20 cellular contexts compared by ENCODE assay signal in genomic region chr5:177024559-177024958, GRCh38. TPM values are rescaled to one million over a fixed set of nuclear protein-coding genes. Genes with fewer than 3 reads are reported as not detected.
DNase-seq lines count a peak whose midpoint lies in the region; ATAC-seq and TF ChIP-seq lines count a peak whose summit lies in the region.
"Had no signal": no experiment of that assay in that cellular context is flagged by ENCODE, and none has a peak within 500 bp of the region (broad histone marks: within the 10 kb centered on the region; RNA-seq: fewer than 3 reads in every experiment).

No MANE protein-coding gene starts in this region.

- H3K4me3 Mint-ChIP-seq in activated T-cell treated with anti-CD3 and anti-CD28 coated beads, Interleukin-2, amount 50 U/mL, for 4 hours, result peak overlapping the region; percentile 1
- H3K4me3 Mint-ChIP-seq in effector memory CD8-positive, alpha-beta T cell, result peak overlapping the region in 1 of 2 donors; percentile 4

- WGBS in sigmoid colon, 2 donors, result 96 to 97% methylated on average over 1 of the region's 1 CpG

- H3K9me3 ChIP-seq in SK-N-MC (ENCODE audit: low read depth, low read length), result no peaks in the 10 kb centered on the region
- no peaks in the 10 kb centered on the region for H3K9me3 ChIP-seq in sigmoid colon
- H3K9me3 ChIP-seq: lower lobe of right lung, MG63, upper lobe of left lung had no signal

- no peak for TF ChIP-seq EP300 in sigmoid colon (IDR thresholded peaks at IDR 0.05)

- peaks cover 33% of the 10 kb centered on the region for H3K4me1 Mint-ChIP-seq in activated T-cell treated with anti-CD3 and anti-CD28 coated beads, Interleukin-2, amount 50 U/mL, for 4 hours (ENCODE audit: low read depth)
- H3K4me1 Mint-ChIP-seq in effector memory CD8-positive, alpha-beta T cell (ENCODE audit: low read depth in 2 of 2), result peaks cover 26 to 36% of the 10 kb centered on the region in 2 donors

- peak overlapping the region; percentile 27; the same call in 1 of the 2 replicates for H3K27ac ChIP-seq in SK-N-MC
- peak overlapping the region in 3 of 4 donors; percentile 33 to 34 (median 33) for H3K27ac ChIP-seq in sigmoid colon
- H3K27ac ChIP-seq: foreskin keratinocyte, lower lobe of right lung, upper lobe of left lung had no signal

- peaks cover 0 to 36% (median 25%) of the 10 kb centered on the region in 4 donors for H3K4me1 ChIP-seq in sigmoid colon
- H3K4me1 ChIP-seq: foreskin keratinocyte had no signal

- H3K9ac ChIP-seq in SK-N-MC (ENCODE audit: insufficient read length), result no peak overlapping the region

- intact Hi-C loops in sigmoid colon (cut with DNase I), result loop anchor here (10.0 kb wide), 1 partner anchor 490 kb away; the partner anchor contains the start of gene RNF44

- no peak for TF ChIP-seq POLR2A in sigmoid colon (IDR thresholded peaks at IDR 0.05)

- H3K36me3 ChIP-seq in SK-N-MC (ENCODE audit: insufficient read depth, low read length), result peaks cover 33% of the 10 kb centered on the region
- H3K36me3 ChIP-seq in sigmoid colon, result peaks cover 0 to 11% (median 0%) of the 10 kb centered on the region in 4 donors
- H3K36me3 ChIP-seq: upper lobe of left lung had no signal

- ATAC-seq in activated T-cell treated with anti-CD3 and anti-CD28 coated beads, Interleukin-2, amount 50 U/mL, for 4 hours, result no peak
- no peak for ATAC-seq in effector memory CD8-positive, alpha-beta T cell (replicated peaks)
- no peak for ATAC-seq in HG03520 (IDR thresholded peaks at IDR 0.05; ENCODE audit: unreplicated experiment)
- ATAC-seq: foreskin keratinocyte, lower lobe of right lung, sciatic nerve had no signal

- H3K36me3 Mint-ChIP-seq in activated T-cell treated with anti-CD3 and anti-CD28 coated beads, Interleukin-2, amount 50 U/mL, for 4 hours (ENCODE audit: insufficient read depth), result peaks cover 12% of the 10 kb centered on the region
- H3K36me3 Mint-ChIP-seq in effector memory CD8-positive, alpha-beta T cell (ENCODE audit: insufficient read depth), result peaks cover 30% of the 10 kb centered on the region

- no peak for TF ChIP-seq CTCF in sigmoid colon (IDR thresholded peaks at IDR 0.05)

- H3K4me3 ChIP-seq in SK-N-MC (peak overlapping the region; percentile 24), sigmoid colon (no peak overlapping the region)
- H3K4me3 ChIP-seq: lower lobe of right lung, MG63, upper lobe of left lung had no signal

- no peaks in the 10 kb centered on the region for H3K27me3 ChIP-seq in sigmoid colon
- H3K27me3 ChIP-seq: foreskin keratinocyte, MG63, upper lobe of left lung had no signal

- peak overlapping the region; percentile 6 to 98 for H3K27ac Mint-ChIP-seq in effector memory CD8-positive, alpha-beta T cell

- no peaks in the 10 kb centered on the region for H3K27me3 Mint-ChIP-seq in activated T-cell treated with anti-CD3 and anti-CD28 coated beads, Interleukin-2, amount 50 U/mL, for 4 hours (ENCODE audit: low read depth)
- H3K27me3 Mint-ChIP-seq in effector memory CD8-positive, alpha-beta T cell, result no peaks in the 10 kb centered on the region
- H3K27me3 Mint-ChIP-seq: central memory CD8-positive, alpha-beta T cell had no signal

- no peak for DNase-seq in activated T-cell treated with anti-CD3 and anti-CD28 coated beads, Interleukin-2, amount 50 U/mL, for 4 hours
- DNase-seq in activated T-cell treated with anti-CD3 and anti-CD28 coated beads for 4 hours (no peak), SK-N-MC (ENCODE audit: low read depth, low spot score) (no peak), sigmoid colon (no peak), GM03348 (ENCODE audit: low spot score) (no peak), hepatic stellate cell (ENCODE audit: low spot score) (no peak)
- no peak for DNase-seq in effector memory CD8-positive, alpha-beta T cell
- DNase-seq: activated CD4-positive, alpha-beta T cell treated with anti-CD3 and anti-CD28 coated beads, Interleukin-2, amount 50 U/mL, for 48 hours; foreskin keratinocyte; lower lobe of right lung; MG63; NCI-H2029 treated with DMSO at 0.1 percent for 48 hours; NCI-H774; nucleus accumbens; SHP77 treated with DMSO at 0.1 percent for 48 hours; stimulated activated CD4-positive, alpha-beta T cell treated with anti-CD3 and anti-CD28 coated beads, Interleukin-2, amount 100 ng/mL, for 48 hours; upper lobe of left lung had no signal

- peaks cover 3% of the 10 kb centered on the region for H3K9me3 Mint-ChIP-seq in activated T-cell treated with anti-CD3 and anti-CD28 coated beads, Interleukin-2, amount 50 U/mL, for 4 hours
- H3K9me3 Mint-ChIP-seq in effector memory CD8-positive, alpha-beta T cell, result no peaks in the 10 kb centered on the region
- H3K9me3 Mint-ChIP-seq: central memory CD8-positive, alpha-beta T cell had no signal

RNA-seq across cellular contexts. Expression of gene ZNF346, which starts 2.1 kb away (rescaled TPM):
- 10 to 100 TPM; 18.7 to 21.7 (median 21.3) TPM for total RNA-seq in activated T-cell treated with anti-CD3 and anti-CD28 coated beads, Interleukin-2, amount 50 U/mL, for 4 hours
- total RNA-seq in sigmoid colon, result 10 to 100 TPM; 12.5 to 21.9 (median 15.0) TPM
- 1 to 10 TPM; 3.0 to 8.9 (median 4.2) TPM for polyA plus RNA-seq in sigmoid colon

RNA-seq across cellular contexts. Expression of gene UIMC1, which starts 18.0 kb away (rescaled TPM):
- total RNA-seq in activated T-cell treated with anti-CD3 and anti-CD28 coated beads, Interleukin-2, amount 50 U/mL, for 4 hours, result 10 to 100 TPM; 51.7 to 64.2 (median 57.1) TPM
- total RNA-seq in sigmoid colon, result 10 to 100 TPM; 40.2 to 96.1 (median 53.5) TPM
- polyA plus RNA-seq in sigmoid colon, result 10 to 100 TPM; 18.0 to 22.3 (median 18.0) TPM
